ENCODE assay signal across 10 cellular contexts in genomic region chr7:18667466-18667865, GRCh38.
DNase-seq lines count a peak whose midpoint lies in the region.
"Had no signal": no experiment of that assay in that cellular context is flagged by ENCODE, and none has a peak within 500 bp of the region (broad histone marks: within the 10 kb centered on the region; RNA-seq: fewer than 3 reads in every experiment).

No MANE protein-coding gene starts in this region.

- H3K36me3 ChIP-seq in HUES6 (ENCODE audit: control insufficient read depth, insufficient read depth, low read length), result no peaks in the 10 kb centered on the region
- H3K36me3 ChIP-seq in HAP-1 (replicated peaks), result peaks cover 71% of the 10 kb centered on the region

- H3K9me3 ChIP-seq in HUES6 (ENCODE audit: control insufficient read depth, insufficient read depth, low read depth, low read length), result no peaks in the 10 kb centered on the region
- H3K9me3 ChIP-seq in HAP-1, result no peaks in the 10 kb centered on the region

- H3K27me3 ChIP-seq in HUES6 (ENCODE audit: control insufficient read depth, insufficient read depth, low read length) (no peaks in the 10 kb centered on the region), HAP-1 (ENCODE audit: low read depth) (no peaks in the 10 kb centered on the region)

- in situ Hi-C loops in HAP-1 (cut with MboI; ENCODE audit: low sequenced_read_pairs), result no loop called here

- H3K27ac ChIP-seq in HUES6 (ENCODE audit: low read depth, low read length), result peak overlapping the region; percentile 34; the same call in 1 of the 2 replicates

- H3K9ac ChIP-seq in HUES6 (ENCODE audit: low read length), result no peak overlapping the region

- peak; percentile 61 for DNase-seq in AG08395 (ENCODE audit: low spot score)
- DNase-seq in brain pericyte (ENCODE audit: low read depth, low spot score), result peak; percentile 27
- peak; percentile 78 for DNase-seq in kidney tubule cell (ENCODE audit: low spot score)
- DNase-seq in NCI-H146 (lab: John Stamatoyannopoulos, UW), result no peak
- DNase-seq in NCI-H510A (lab: John Stamatoyannopoulos, UW), result no peak
- no peak for DNase-seq in HAP-1 (ENCODE audit: low spot score in 2 of 2)
- DNase-seq in amniotic stem cell (lab: John Stamatoyannopoulos, UW), result no peak
- DNase-seq: CD4-positive, alpha-beta memory T cell; NCI-H2029 had no signal

- H3K4me3 ChIP-seq in HUES6 (ENCODE audit: low read depth, low read length) (no peak overlapping the region), HAP-1 (no peak overlapping the region)

- H3K4me1 ChIP-seq in HUES6 (ENCODE audit: control insufficient read depth, insufficient read depth, low read length), result peaks cover 12% of the 10 kb centered on the region
- H3K4me1 ChIP-seq in HAP-1, result peaks cover 14% of the 10 kb centered on the region

Comparison
In these comparisons a context has a peak if more than half of its experiments do, and no peak if none do; other contexts are left out.
1. DNase-seq: peak in AG08395 (single experiment), brain pericyte (single experiment) and kidney tubule cell (single experiment); none in NCI-H146 (single experiment), NCI-H510A (single experiment), HAP-1 (0 of 2) and amniotic stem cell (single experiment).